ENCODE assay signal across 36 cellular contexts in the genomic region with DNA sequence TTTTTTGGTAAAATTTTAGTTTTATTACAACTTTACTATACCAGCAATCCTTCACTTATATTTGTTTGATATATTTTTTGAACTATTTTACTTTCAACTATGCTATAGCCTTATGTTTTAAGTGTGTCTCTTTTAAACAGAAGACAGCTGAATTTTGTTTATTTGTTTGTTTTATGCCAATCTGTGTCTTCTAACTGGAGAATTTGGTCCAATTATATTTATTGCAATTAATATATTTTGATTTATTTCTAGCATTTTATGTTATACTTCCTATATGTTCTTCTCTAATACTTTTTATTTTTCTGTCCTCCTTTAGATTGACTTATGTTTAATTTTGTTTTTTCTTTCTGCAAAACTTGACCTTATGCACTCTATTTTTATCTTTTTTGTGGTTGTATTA. TPM values are rescaled to one million over a fixed set of nuclear protein-coding genes. Genes with fewer than 3 reads are reported as not detected.
"Had no signal": no experiment of that assay in that cellular context is flagged by ENCODE, and none has a peak within 500 bp of the region (broad histone marks: within the 10 kb centered on the region; RNA-seq: fewer than 3 reads in every experiment).

No MANE protein-coding gene starts in this region.

- H3K9me3 ChIP-seq: adrenal gland, body of pancreas had no signal

- H3K36me3 ChIP-seq: adrenal gland, brain microvascular endothelial cell, breast epithelium had no signal

- H3K4me3 ChIP-seq: adrenal gland, body of pancreas, breast epithelium had no signal

- H3K4me1 ChIP-seq: breast epithelium had no signal

- DNase-seq: activated B cell treated with CpG ODN at 0.5 μM for 24 hours; activated CD4-positive, alpha-beta memory T cell treated with anti-CD3 and anti-CD28 coated beads for 36 hours; activated CD4-positive, alpha-beta T cell treated with anti-CD3 and anti-CD28 coated beads for 4 hours; activated CD4-positive, alpha-beta T cell treated with anti-CD3 and anti-CD28 coated beads, Interleukin-2, amount 10 ng/mL, durations not matched to agents 24 days and 14 days; activated CD4-positive, alpha-beta T cell treated with anti-CD3 and anti-CD28 coated beads, Interleukin-2, amount 50 U/mL, for 1 hour; activated CD4-positive, alpha-beta T cell treated with anti-CD3 and anti-CD28 coated beads, Interleukin-2, amount 50 U/mL, for 4 hours; activated CD4-positive, CD25-positive, alpha-beta regulatory T cell treated with anti-CD3 and anti-CD28 coated beads, Interleukin-2, amount 50 U/mL, for 72 hours; activated CD8-positive, alpha-beta memory T cell treated with anti-CD3 and anti-CD28 coated beads, Interleukin-2, amount 50 U/mL, for 4 hours; activated CD8-positive, alpha-beta T cell treated with anti-CD3 and anti-CD28 coated beads for 36 hours; activated effector memory CD4-positive, alpha-beta T cell treated with anti-CD3 and anti-CD28 coated beads, Interleukin-2, amount 50 U/mL, for 16 hours; activated gamma-delta T cell treated with Interleukin-2 at 50 U/mL for 16 hours; activated naive CD4-positive, alpha-beta T cell; activated naive CD4-positive, alpha-beta T cell treated with anti-CD3 and anti-CD28 coated beads for 36 hours; activated naive CD4-positive, alpha-beta T cell treated with anti-CD3 and anti-CD28 coated beads, Interleukin-2, amount 50 U/mL, for 16 hours; activated naive CD8-positive, alpha-beta T cell treated with anti-CD3 and anti-CD28 coated beads for 36 hours; activated T-cell treated with anti-CD3 and anti-CD28 coated beads for 4 hours; activated T-cell treated with anti-CD3 and anti-CD28 coated beads, Interleukin-2, amount 50 U/mL, for 1 hour; activated T-cell treated with anti-CD3 and anti-CD28 coated beads, Interleukin-2, amount 50 U/mL, for 4 hours; activated T-cell treated with anti-CD3 and anti-CD28 coated beads, Interleukin-2, amount 50 U/mL, for 72 hours; adrenal gland; amniotic stem cell; aorta; body of pancreas; brain microvascular endothelial cell; central memory CD4-positive, alpha-beta T cell; T-helper 1 cell; T-helper 2 cell; T-helper 9 cell had no signal

- H3K27ac ChIP-seq: adrenal gland, body of pancreas, brain microvascular endothelial cell, breast epithelium, VCaP had no signal

- FAIRE-seq: astrocyte, TTC549 had no signal

- ATAC-seq: activated CD8-positive, alpha-beta T cell treated with anti-CD3 and anti-CD28 coated beads for 36 hours; activated naive CD4-positive, alpha-beta T cell treated with anti-CD3 and anti-CD28 coated beads, Interleukin-2, amount 50 U/mL, for 72 hours; activated T-cell treated with anti-CD3 and anti-CD28 coated beads, Interleukin-2, amount 50 U/mL, for 4 hours; activated T-cell treated with anti-CD3 and anti-CD28 coated beads, Interleukin-2, amount 50 U/mL, for 72 hours; activated T-helper 17 cell treated with anti-CD3 and anti-CD28 coated beads, Interleukin-2, amount 50 U/mL, for 72 hours; body of pancreas had no signal

RNA-seq across cellular contexts. Expression of a gene that starts 4.9 kb away (rescaled TPM):
- total RNA-seq: activated CD4-positive, alpha-beta memory T cell treated with anti-CD3 and anti-CD28 coated beads for 36 hours; activated CD4-positive, alpha-beta T cell treated with anti-CD3 and anti-CD28 coated beads, Interleukin-2, amount 10 ng/mL, durations not matched to agents 24 days and 14 days; activated CD8-positive, alpha-beta memory T cell treated with anti-CD3 and anti-CD28 coated beads for 36 hours; activated CD8-positive, alpha-beta T cell treated with anti-CD3 and anti-CD28 coated beads for 36 hours; activated naive CD4-positive, alpha-beta T cell treated with anti-CD3 and anti-CD28 coated beads for 36 hours; activated naive CD4-positive, alpha-beta T cell treated with anti-CD3 and anti-CD28 coated beads, Interleukin-2, amount 50 U/mL, for 72 hours; activated naive CD8-positive, alpha-beta T cell treated with anti-CD3 and anti-CD28 coated beads for 36 hours; activated T-cell treated with anti-CD3 and anti-CD28 coated beads, Interleukin-2, amount 50 U/mL, for 72 hours; activated T-helper 1 cell treated with anti-CD3 and anti-CD28 coated beads, Interleukin-12 subunit alpha, Interleukin-12 subunit beta, Interleukin-2, Interleukin-4 antibody, amounts not matched to agents 30 ng/mL and 10 ng/mL and 1 ng/mL, durations not matched to agents 14 hours and 24 hours and 36 hours; activated T-helper 17 cell treated with anti-CD3 and anti-CD28 coated beads, Interleukin-2, amount 50 U/mL, for 72 hours had no signal
